ENCODE assay signal across 9 cellular contexts in the genomic region with DNA sequence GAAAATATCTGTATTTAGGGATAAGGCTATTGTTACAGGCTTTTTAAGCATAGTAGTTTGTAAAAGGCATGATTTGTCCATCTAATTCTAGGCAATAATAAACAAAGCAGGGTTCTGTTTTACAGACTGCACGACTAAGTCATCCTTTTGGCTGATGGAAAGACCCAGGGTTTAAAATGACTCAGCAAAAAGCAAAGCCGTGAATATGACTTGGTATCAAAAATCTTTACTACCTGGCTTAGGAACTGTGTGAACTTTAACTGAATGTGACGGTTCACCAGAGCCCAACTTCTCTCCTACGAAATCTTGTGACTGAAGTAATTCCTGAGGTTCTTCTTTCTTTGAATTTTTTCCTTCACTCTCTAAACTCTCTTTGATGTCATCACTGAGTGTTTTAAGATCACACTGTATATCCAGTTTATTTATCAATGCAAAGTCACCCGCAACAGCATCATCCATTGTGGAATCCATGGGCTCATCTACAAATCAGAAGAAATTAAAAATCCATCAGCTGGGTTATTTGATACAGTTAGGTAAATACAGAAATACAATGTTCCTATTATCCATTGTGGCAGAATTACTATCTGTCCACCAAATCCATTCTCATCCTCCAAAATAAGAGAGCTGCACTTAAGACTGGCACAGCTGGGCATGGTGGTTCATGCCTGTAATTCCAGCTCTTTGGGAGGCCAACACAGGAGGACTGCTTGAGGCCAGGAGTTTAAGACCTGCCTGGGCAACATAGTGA. TPM values are rescaled to one million over a fixed set of nuclear protein-coding genes. Genes with fewer than 3 reads are reported as not detected.
DNase-seq lines count a peak whose midpoint lies in the region; ATAC-seq and TF ChIP-seq lines count a peak whose summit lies in the region.
"Had no signal": no experiment of that assay in that cellular context is flagged by ENCODE, and none has a peak within 500 bp of the region (broad histone marks: within the 10 kb centered on the region; RNA-seq: fewer than 3 reads in every experiment).

No MANE protein-coding gene starts in this region.

- no peaks in the 10 kb centered on the region for H3K4me1 ChIP-seq in CD4-positive, alpha-beta memory T cell (ENCODE audit: insufficient read depth, low read length)
- H3K4me1 ChIP-seq in body of pancreas, result no peaks in the 10 kb centered on the region
- no peaks in the 10 kb centered on the region for H3K4me1 ChIP-seq in prostate gland (replicated peaks)

- no peak overlapping the region for H3K4me3 Mint-ChIP-seq in CD4-positive, alpha-beta memory T cell
- H3K4me3 Mint-ChIP-seq: dendritic cell treated with granulocyte-macrophage colony-stimulating factor and Interleukin-4, amounts not matched to agents 40 ng/mL and 50 ng/mL, for 4 days had no signal

- 60 to 65% methylated on average over 5 of the region's 5 CpGs for WGBS in body of pancreas, 2 donors
- 28% methylated on average over 5 of the region's 5 CpGs for WGBS in prostate gland

- DNase-seq in CD4-positive, alpha-beta memory T cell, result no peak
- peak; percentile 35 for DNase-seq in RPMI7951 (ENCODE audit: low read depth)
- DNase-seq in left lobe of liver (ENCODE audit: low spot score), result no peak
- DNase-seq in body of pancreas, result no peak
- no peak for DNase-seq in prostate gland (ENCODE audit: low spot score)
- DNase-seq in LoVo (ENCODE audit: low spot score), result no peak
- DNase-seq in NCI-H146 treated with DMSO at 0.1 percent for 48 hours (lab: John Stamatoyannopoulos, UW; ENCODE audit: unreplicated experiment), result no peak

- ATAC-seq in GM19372 (IDR thresholded peaks at IDR 0.05; ENCODE audit: low read depth, unreplicated experiment), result peak; percentile 75
- ATAC-seq in left lobe of liver, result peak; percentile 73
- ATAC-seq in body of pancreas, result no peak

- H3K27me3 ChIP-seq in CD4-positive, alpha-beta memory T cell (ENCODE audit: insufficient read depth, low read length), result no peaks in the 10 kb centered on the region
- H3K27me3 ChIP-seq in body of pancreas, result no peaks in the 10 kb centered on the region
- H3K27me3 ChIP-seq in prostate gland (replicated peaks; ENCODE audit: insufficient read depth), result no peaks in the 10 kb centered on the region

- H3K36me3 Mint-ChIP-seq in CD4-positive, alpha-beta memory T cell, result peaks cover 29 to 40% of the 10 kb centered on the region in 2 donors

- H3K9me3 Mint-ChIP-seq in CD4-positive, alpha-beta memory T cell, result no peaks in the 10 kb centered on the region
- H3K9me3 Mint-ChIP-seq: dendritic cell treated with granulocyte-macrophage colony-stimulating factor and Interleukin-4, amounts not matched to agents 40 ng/mL and 50 ng/mL, for 4 days had no signal

- peaks cover 0 to 4% (median 2%) of the 10 kb centered on the region in 4 donors for H3K4me1 Mint-ChIP-seq in CD4-positive, alpha-beta memory T cell

- POLR2A ChIA-PET in CD4-positive, alpha-beta memory T cell (lab: Charles Lee; ENCODE audit: partially characterized antibody), result no interaction called here

- no peak for TF ChIP-seq POLR2A in body of pancreas (IDR thresholded peaks at IDR 0.05)
- no peak for TF ChIP-seq POLR2A in prostate gland (IDR thresholded peaks at IDR 0.05)

- H3K9me3 ChIP-seq in CD4-positive, alpha-beta memory T cell (ENCODE audit: control insufficient read depth in 1 of 2, low read length in 2 of 2), result no peaks in the 10 kb centered on the region
- H3K9me3 ChIP-seq in body of pancreas, result no peaks in the 10 kb centered on the region
- no peaks in the 10 kb centered on the region for H3K9me3 ChIP-seq in prostate gland

- H3K27ac ChIP-seq in CD4-positive, alpha-beta memory T cell (ENCODE audit: low read depth, low read length), result no peak overlapping the region
- H3K27ac ChIP-seq in body of pancreas (no peak overlapping the region), prostate gland (peak overlapping the region in 1 of 2 donors; percentile 10)

- peaks cover 5% of the 10 kb centered on the region for H3K36me3 ChIP-seq in CD4-positive, alpha-beta memory T cell (ENCODE audit: insufficient read depth, low read length)
- H3K36me3 ChIP-seq in body of pancreas (replicated peaks in 1 of 2; ENCODE audit: insufficient read depth in 1 of 2, low read depth in 2 of 2) (peaks cover 0 to 2% of the 10 kb centered on the region in 2 donors), prostate gland (no peaks in the 10 kb centered on the region)

- peak overlapping the region in 4 of 7 donors; percentile 9 to 76 (median 27) for H3K27ac Mint-ChIP-seq in CD4-positive, alpha-beta memory T cell
- H3K27ac Mint-ChIP-seq: dendritic cell treated with granulocyte-macrophage colony-stimulating factor and Interleukin-4, amounts not matched to agents 40 ng/mL and 50 ng/mL, for 4 days had no signal

- CTCF ChIA-PET in CD4-positive, alpha-beta memory T cell (lab: Charles Lee; ENCODE audit: partially characterized antibody), result interaction anchor here (2.0 kb wide), 1 partner anchor 10 kb away, joined by 8 read pairs; no protein-coding TSS in a partner anchor

- H3K4me3 ChIP-seq in CD4-positive, alpha-beta memory T cell (ENCODE audit: low read length in 2 of 2), result no peak overlapping the region
- no peak overlapping the region for H3K4me3 ChIP-seq in body of pancreas
- H3K4me3 ChIP-seq in prostate gland, result no peak overlapping the region

- TF ChIP-seq CTCF in body of pancreas (IDR thresholded peaks at IDR 0.05), result no peak
- TF ChIP-seq CTCF in prostate gland (IDR thresholded peaks at IDR 0.05), result no peak

- no peaks in the 10 kb centered on the region for H3K27me3 Mint-ChIP-seq in CD4-positive, alpha-beta memory T cell
- H3K27me3 Mint-ChIP-seq: dendritic cell treated with granulocyte-macrophage colony-stimulating factor and Interleukin-4, amounts not matched to agents 40 ng/mL and 50 ng/mL, for 4 days had no signal

- intact Hi-C loops in CD4-positive, alpha-beta memory T cell (cut with micrococcal nuclease), result no loop called here
- intact Hi-C loops in body of pancreas (cut with DNase I) (no loop called here), prostate gland (cut with DNase I) (no loop called here)

RNA-seq across cellular contexts. Expression of gene ATE1, which starts 17.0 kb away (rescaled TPM):
- 10 to 100 TPM; 24.5 to 26.2 TPM for total RNA-seq in CD4-positive, alpha-beta memory T cell
- polyA plus RNA-seq in CD4-positive, alpha-beta memory T cell, result 10 to 100 TPM; 24.9 to 36.6 TPM
- 16.8 and 18.4 TPM in 2 replicates for total RNA-seq in RPMI7951 (2014; rRNA removed; shearing (Covaris generic))
- total RNA-seq in left lobe of liver, result 20.1 TPM
- 10 to 100 TPM; 15.0 to 19.8 TPM for total RNA-seq in body of pancreas
- total RNA-seq in prostate gland, result 10 to 100 TPM; 29.9 to 36.2 TPM
